15 cellular contexts compared by ENCODE assay signal in genomic region chr13:109595466-109595865, GRCh38.
DNase-seq lines count a peak whose midpoint lies in the region; ATAC-seq lines count a peak whose summit lies in the region.
"Had no signal": no experiment of that assay in that cellular context is flagged by ENCODE, and none has a peak within 500 bp of the region (broad histone marks: within the 10 kb centered on the region; RNA-seq: fewer than 3 reads in every experiment).

No MANE protein-coding gene starts in this region.

- ATAC-seq in HG02678 (IDR thresholded peaks at IDR 0.05; ENCODE audit: unreplicated experiment), result no peak

- peak; percentile 1 for DNase-seq in EL
- DNase-seq in SK-N-MC (ENCODE audit: low read depth, low spot score), result no peak
- peak; percentile 77 for DNase-seq in fibroblast of gingiva (ENCODE audit: low read depth)
- DNase-seq in NCI-H1092 (lab: John Stamatoyannopoulos, UW), result no peak
- DNase-seq in NCI-H2196 treated with DMSO at 0.1 percent for 48 hours (lab: John Stamatoyannopoulos, UW; ENCODE audit: unreplicated experiment), result no peak
- no peak for DNase-seq in superior temporal gyrus (ENCODE audit: extremely low spot score)
- DNase-seq: C1 segment of cervical spinal cord; Kasumi-1; NCI-H1105 treated with DMSO at 0.1 percent for 48 hours; NCI-H187 treated with DMSO at 0.1 percent for 48 hours; NCI-H446; NK-92 treated with Interleukin-12 subunit alpha and Interleukin-12 subunit beta, amount 100 ng/mL, for 24 hours; SHP77 had no signal

- H3K36me3 ChIP-seq in SK-N-MC (ENCODE audit: insufficient read depth, low read length), result no peaks in the 10 kb centered on the region
- H3K36me3 ChIP-seq: HAP-1 had no signal

- peak overlapping the region; percentile 77 for H3K27ac ChIP-seq in SK-N-MC

- H3K9me3 ChIP-seq in SK-N-MC (ENCODE audit: low read depth, low read length), result no peaks in the 10 kb centered on the region
- H3K9me3 ChIP-seq: HAP-1 had no signal

- H3K9ac ChIP-seq in SK-N-MC (ENCODE audit: insufficient read length), result no peak overlapping the region

- peak overlapping the region; percentile 25; the same call in 1 of the 2 replicates for H3K4me3 ChIP-seq in SK-N-MC
- H3K4me3 ChIP-seq: HAP-1 had no signal

Comparison
In these comparisons a context has a peak if more than half of its experiments do, and no peak if none do; other contexts are left out.
1. DNase-seq: peak in EL (single experiment) and fibroblast of gingiva (single experiment); none in SK-N-MC (single experiment), NCI-H1092 (single experiment), NCI-H2196 treated with DMSO at 0.1 percent for 48 hours (single experiment) and superior temporal gyrus (single experiment).